In the genomic region with DNA sequence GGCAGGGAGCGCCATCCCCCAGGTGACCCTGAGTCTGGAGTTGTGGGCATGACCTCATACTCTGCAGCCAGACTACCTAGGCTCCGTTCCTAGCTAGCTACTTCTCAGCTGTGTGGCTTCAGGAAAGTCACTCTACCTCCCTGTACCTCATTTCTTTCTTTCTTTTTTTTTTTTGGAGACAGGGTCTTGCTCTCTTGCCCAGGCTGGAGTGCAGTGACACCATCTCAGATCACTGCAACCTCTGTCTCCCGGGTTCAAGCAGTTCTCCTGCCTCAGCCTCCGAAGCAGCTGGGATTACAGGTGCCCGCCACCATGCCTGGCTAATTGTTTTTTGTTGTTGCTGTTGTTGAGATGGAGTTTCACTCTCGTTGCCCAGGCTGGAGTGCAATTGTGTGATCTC, we compare ENCODE assay signal across 1 cellular context.
TF ChIP-seq lines count a peak whose summit lies in the region.

No MANE protein-coding gene starts in this region.

TF ChIP-seq in HCT116, 20 proteins besides CTCF, POLR2A, EP300 and RAD21 (continued from another document):
- TF ChIP-seq YY1 (IDR thresholded peaks at IDR 0.05; ENCODE audit: extremely low read depth, insufficient replicate concordance, low read depth, low read length) (no peak), ZNF274 (IDR thresholded peaks at IDR 0.05; ENCODE audit: low read depth, low read length) (no peak), ELF1 (IDR thresholded peaks at IDR 0.05; ENCODE audit: borderline replicate concordance, low read depth) (no peak), ATF3 (IDR thresholded peaks at IDR 0.05) (no peak), SP1 (IDR thresholded peaks at IDR 0.05; ENCODE audit: low read depth) (no peak)
TF ChIP-seq in HCT116: peak in this region for 0.
